ENCODE assay signal across 18 cellular contexts in genomic region chr7:6631605-6632004, GRCh38. TPM values are rescaled to one million over a fixed set of nuclear protein-coding genes. Genes with fewer than 3 reads are reported as not detected.
A peak's percentile ranks its signal among the peaks of the same experiment; 100 is the strongest.
DNase-seq lines count a peak whose midpoint lies in the region; ATAC-seq, FAIRE-seq and TF ChIP-seq lines count a peak whose summit lies in the region.
"Had no signal": no experiment of that assay in that cellular context is flagged by ENCODE, and none has a peak within 500 bp of the region (broad histone marks: within the 10 kb centered on the region; RNA-seq: fewer than 3 reads in every experiment).

No MANE protein-coding gene starts in this region.

- no peak overlapping the region for H3K4ac ChIP-seq in mesendoderm (ENCODE audit: low read depth, low read length)

- H3K27ac ChIP-seq in neural progenitor cell = no peak overlapping the region
- no peak overlapping the region for H3K27ac ChIP-seq in mesendoderm (ENCODE audit: low read depth, low read length)
- H3K27ac ChIP-seq: RWPE1, SJSA1 had no signal

- no peak overlapping the region for H2BK120ac ChIP-seq in mesendoderm (ENCODE audit: low read depth, low read length)

- peak; percentile 52 to 71 for ATAC-seq in activated naive CD4-positive, alpha-beta T cell treated with anti-CD3 and anti-CD28 coated beads, Interleukin-2, amount 50 U/mL, for 72 hours
- no peak for ATAC-seq in GM18505 (IDR thresholded peaks at IDR 0.05; ENCODE audit: unreplicated experiment)

- peaks cover 6% of the 10 kb centered on the region for H3F3A ChIP-seq in neural progenitor cell (ENCODE audit: low read depth)

- no peak overlapping the region for H4K5ac ChIP-seq in mesendoderm (ENCODE audit: low read length)

- no peak overlapping the region for H2AFZ ChIP-seq in neural progenitor cell (replicated peaks)

- H3K27ac Mint-ChIP-seq in activated naive CD4-positive, alpha-beta T cell treated with anti-CD3 and anti-CD28 coated beads, Interleukin-2, amount 50 U/mL, for 72 hours = peak overlapping the region; percentile 3 to 65
- peak overlapping the region; percentile 53 for H3K27ac Mint-ChIP-seq in neural progenitor cell

- H3K4me3 ChIP-seq in bronchial epithelial cell (ENCODE audit: low read depth, low read length) (no peak overlapping the region), neural progenitor cell (no peak overlapping the region), mesendoderm (ENCODE audit: low read length) (no peak overlapping the region)
- H3K4me3 ChIP-seq: HAP-1, SJSA1 had no signal

- H3K23ac ChIP-seq in mesendoderm (ENCODE audit: low read length) = no peak overlapping the region

- TF ChIP-seq POLR2A in GM18505 (IDR thresholded peaks at IDR 0.05; ENCODE audit: borderline replicate concordance, extremely low read depth, insufficient read depth, insufficient read length) = no peak

- H2BK15ac ChIP-seq in mesendoderm (replicated peaks; ENCODE audit: low read depth) = no peak overlapping the region

- no peaks in the 10 kb centered on the region for H3K36me3 Mint-ChIP-seq in activated naive CD4-positive, alpha-beta T cell treated with anti-CD3 and anti-CD28 coated beads, Interleukin-2, amount 50 U/mL, for 72 hours
- peaks cover 2% of the 10 kb centered on the region for H3K36me3 Mint-ChIP-seq in neural progenitor cell
- H3K36me3 Mint-ChIP-seq: CD4-positive, CD25-positive, alpha-beta regulatory T cell had no signal

- no peaks in the 10 kb centered on the region for H3K4me1 Mint-ChIP-seq in neural progenitor cell

- no peaks in the 10 kb centered on the region for H3K9me3 Mint-ChIP-seq in activated naive CD4-positive, alpha-beta T cell treated with anti-CD3 and anti-CD28 coated beads, Interleukin-2, amount 50 U/mL, for 72 hours
- no peaks in the 10 kb centered on the region for H3K9me3 Mint-ChIP-seq in neural progenitor cell
- H3K9me3 Mint-ChIP-seq: CD4-positive, CD25-positive, alpha-beta regulatory T cell had no signal

- H4K8ac ChIP-seq in mesendoderm (ENCODE audit: low read depth, low read length) = no peak overlapping the region

- no peaks in the 10 kb centered on the region for H4K20me1 ChIP-seq in neural progenitor cell (ENCODE audit: low read depth)

- no peak overlapping the region for H3K56ac ChIP-seq in mesendoderm (ENCODE audit: low read length)

- H3K36me3 ChIP-seq in bronchial epithelial cell (ENCODE audit: control insufficient read depth, insufficient read depth, low read length) (no peaks in the 10 kb centered on the region), neural progenitor cell (no peaks in the 10 kb centered on the region), mesendoderm (ENCODE audit: control insufficient read depth, insufficient read depth, low read length) (no peaks in the 10 kb centered on the region)
- H3K36me3 ChIP-seq: HAP-1, SJSA1 had no signal

- H3K79me2 ChIP-seq in neural progenitor cell (ENCODE audit: low read depth) = no peaks in the 10 kb centered on the region
- no peaks in the 10 kb centered on the region for H3K79me2 ChIP-seq in mesendoderm (ENCODE audit: control insufficient read depth, insufficient read depth, low read length)

- DNase-seq in activated naive CD4-positive, alpha-beta T cell treated with anti-CD3 and anti-CD28 coated beads, Interleukin-2, amount 50 U/mL, for 72 hours (ENCODE audit: low spot score in 2 of 2) = no peak
- DNase-seq in activated naive CD4-positive, alpha-beta T cell treated with Interleukin-2 at 50 U/mL for 16 hours = no peak
- peak; percentile 28 for DNase-seq in M059J (ENCODE audit: low read depth)
- peak; percentile 21 for DNase-seq in bronchial epithelial cell (ENCODE audit: low read depth)
- no peak for DNase-seq in neural progenitor cell (ENCODE audit: low spot score)
- no peak for DNase-seq in NCI-H226
- no peak for DNase-seq in mesendoderm
- DNase-seq: AML-193; CD4-positive, CD25-positive, alpha-beta regulatory T cell; DMS53; Karpas-422; NCI-H2029; NCI-H510A treated with DMSO at 0.1 percent for 48 hours had no signal

- H3K79me1 ChIP-seq in mesendoderm (ENCODE audit: low read length) = no peaks in the 10 kb centered on the region

- no peak overlapping the region for H3K4me3 Mint-ChIP-seq in neural progenitor cell

- H2AK5ac ChIP-seq in mesendoderm (ENCODE audit: low read length) = no peak overlapping the region

- H3K4me1 ChIP-seq in neural progenitor cell = peaks cover 2% of the 10 kb centered on the region
- no peaks in the 10 kb centered on the region for H3K4me1 ChIP-seq in mesendoderm (ENCODE audit: control insufficient read depth, low read depth, low read length)
- H3K4me1 ChIP-seq: HAP-1 had no signal

- H3K27me3 ChIP-seq in bronchial epithelial cell (ENCODE audit: control insufficient read depth, insufficient read depth, low read length) (no peaks in the 10 kb centered on the region), neural progenitor cell (no peaks in the 10 kb centered on the region), mesendoderm (ENCODE audit: insufficient read depth, low read length, poor library complexity) (no peaks in the 10 kb centered on the region)
- H3K27me3 ChIP-seq: SJSA1 had no signal

- WGBS in mesendoderm (ENCODE audit: extremely low coverage, insufficient coverage, low lambda C conversion rate) = no CpG with 5 or more reads among the region's 7 CpGs

- no peaks in the 10 kb centered on the region for H3K9me3 ChIP-seq in neural progenitor cell (ENCODE audit: low read depth)
- H3K9me3 ChIP-seq: HAP-1, SJSA1 had no signal

- H3K18ac ChIP-seq in mesendoderm (ENCODE audit: low read length) = no peak overlapping the region

- no peak overlapping the region for H2BK5ac ChIP-seq in mesendoderm (ENCODE audit: low read length)

- H3K9ac ChIP-seq in neural progenitor cell (no peak overlapping the region), mesendoderm (ENCODE audit: low read length) (no peak overlapping the region)

- H3K27me3 Mint-ChIP-seq in neural progenitor cell (ENCODE audit: insufficient read depth, low read depth) = peaks cover 9% of the 10 kb centered on the region

- no peak overlapping the region for H3K4me2 ChIP-seq in neural progenitor cell
- no peak overlapping the region for H3K4me2 ChIP-seq in mesendoderm (ENCODE audit: low read length)

- no peak for TF ChIP-seq CTCF in bronchial epithelial cell (IDR thresholded peaks at IDR 0.05; ENCODE audit: insufficient read depth, low read length, severe bottlenecking)
- TF ChIP-seq CTCF in neural progenitor cell (IDR thresholded peaks at IDR 0.05) = no peak

- peak; percentile 73 for FAIRE-seq in bronchial epithelial cell (lab: Jason Lieb, UNC)
- FAIRE-seq: GM18507 had no signal

RNA-seq across cellular contexts. Expression of gene ZNF316, which starts 5.5 kb away (rescaled TPM):
- total RNA-seq in activated naive CD4-positive, alpha-beta T cell treated with anti-CD3 and anti-CD28 coated beads, Interleukin-2, amount 50 U/mL, for 72 hours = 10 to 100 TPM; 23.2 to 28.9 TPM
- 5.6 and 7.8 TPM in 2 replicates for total RNA-seq in M059J (2014; rRNA removed; shearing (Covaris generic))
- total RNA-seq in bronchial epithelial cell (12.4 and 16.3 TPM in 2 replicates), neural progenitor cell (ENCODE audit: low replicate concordance) (2.2 and 21.6 TPM in 2 replicates)
- 3.5 TPM for polyA plus RNA-seq in mesendoderm (2013, experiment 1 of 2)
- 3.6 TPM for polyA plus RNA-seq in mesendoderm (2013, experiment 2 of 2)

RNA-seq across cellular contexts. Expression of gene ZNF853, which starts 16.2 kb away (rescaled TPM):
- 1 to 10 TPM in 1 of 2 donors, under 1 TPM in 1; 0.89 to 1.7 TPM for total RNA-seq in activated naive CD4-positive, alpha-beta T cell treated with anti-CD3 and anti-CD28 coated beads, Interleukin-2, amount 50 U/mL, for 72 hours
- 0.25 and 0.94 TPM in 2 replicates for total RNA-seq in M059J (2014; rRNA removed; shearing (Covaris generic))
- 0.26 and 0.53 TPM in 2 replicates for total RNA-seq in bronchial epithelial cell
- 6.2 and 8.2 TPM in 2 replicates for total RNA-seq in neural progenitor cell (ENCODE audit: low replicate concordance)
- polyA plus RNA-seq in mesendoderm (2013, experiment 1 of 2) = 2.5 TPM
- polyA plus RNA-seq in mesendoderm (2013, experiment 2 of 2) = 2.5 TPM

RNA-seq across cellular contexts. Expression of gene INTS15, which starts 41.8 kb away (rescaled TPM):
- 10 to 100 TPM; 22.5 to 26.2 TPM for total RNA-seq in activated naive CD4-positive, alpha-beta T cell treated with anti-CD3 and anti-CD28 coated beads, Interleukin-2, amount 50 U/mL, for 72 hours
- total RNA-seq in M059J (2014; rRNA removed; shearing (Covaris generic)) = 17.7 and 20.0 TPM in 2 replicates
- total RNA-seq in bronchial epithelial cell = 7.0 and 7.4 TPM in 2 replicates
- total RNA-seq in neural progenitor cell (ENCODE audit: low replicate concordance) = 13.7 and 24.1 TPM in 2 replicates
- polyA plus RNA-seq in mesendoderm (2013, experiment 1 of 2) = 19.2 TPM
- polyA plus RNA-seq in mesendoderm (2013, experiment 2 of 2) = 19.6 TPM

RNA-seq across cellular contexts. Expression of gene ZDHHC4, which starts 54.4 kb away (rescaled TPM):
- 10 to 100 TPM; 25.7 to 40.6 TPM for total RNA-seq in activated naive CD4-positive, alpha-beta T cell treated with anti-CD3 and anti-CD28 coated beads, Interleukin-2, amount 50 U/mL, for 72 hours
- 67.1 and 70.0 TPM in 2 replicates for total RNA-seq in M059J (2014; rRNA removed; shearing (Covaris generic))
- 92.1 and 94.6 TPM in 2 replicates for total RNA-seq in bronchial epithelial cell
- total RNA-seq in neural progenitor cell (ENCODE audit: low replicate concordance) = 75.9 and 102 TPM in 2 replicates
- polyA plus RNA-seq in mesendoderm (2013, experiment 1 of 2) = 47.4 TPM
- 43.1 TPM for polyA plus RNA-seq in mesendoderm (2013, experiment 2 of 2)

Comparison
In these comparisons a context has a peak if more than half of its experiments do, and no peak if none do; other contexts are left out.
1. DNase-seq: peak in M059J (single experiment) and bronchial epithelial cell (single experiment); none in activated naive CD4-positive, alpha-beta T cell treated with anti-CD3 and anti-CD28 coated beads, Interleukin-2, amount 50 U/mL, for 72 hours (0 of 2), activated naive CD4-positive, alpha-beta T cell treated with Interleukin-2 at 50 U/mL for 16 hours (single experiment), neural progenitor cell (single experiment), NCI-H226 (single experiment) and mesendoderm (single experiment).